In the genomic region with DNA sequence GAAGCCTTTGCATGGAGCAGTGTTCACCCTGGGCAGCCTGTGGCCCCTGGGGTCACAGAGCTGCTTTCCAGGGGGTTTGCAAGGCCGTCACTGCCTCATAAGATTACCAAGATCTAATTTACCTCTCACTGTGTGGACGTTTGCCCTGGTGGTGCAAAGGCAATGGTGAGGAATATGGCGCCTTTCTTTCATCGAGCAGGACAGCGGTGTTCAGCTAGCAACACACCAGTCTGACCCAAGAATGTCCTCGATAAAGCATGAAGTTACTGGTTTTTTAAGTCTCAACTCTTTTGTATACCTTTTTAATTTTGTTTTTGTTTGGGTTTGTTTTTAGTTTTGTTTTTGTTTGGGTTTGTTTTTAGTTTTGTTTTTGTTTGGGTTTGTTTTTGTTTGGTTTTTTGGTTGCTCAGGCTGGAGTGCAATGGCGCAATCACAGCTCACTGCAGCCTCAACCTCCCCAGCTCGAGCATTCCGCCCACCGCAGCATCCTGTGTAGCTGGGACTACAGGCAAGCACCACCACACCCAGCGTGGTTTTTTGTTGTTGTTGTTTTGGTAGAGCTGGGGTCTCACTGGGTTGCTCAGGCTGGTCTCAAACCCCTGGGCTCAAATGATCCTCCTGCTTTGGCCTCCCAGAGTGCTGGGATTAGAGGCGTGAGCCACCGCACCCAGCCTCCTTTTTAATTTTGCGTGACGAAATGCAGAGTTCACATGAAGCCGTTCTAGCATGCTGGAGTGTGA, we compare ENCODE assay signal across 1 cellular context.
TF ChIP-seq lines count a peak whose summit lies in the region.

No MANE protein-coding gene starts in this region.

TF ChIP-seq in WTC11, 78 proteins besides CTCF, POLR2A, EP300 and RAD21 (continued from another document):
- no peak for TF ChIP-seq ATF6 (CRISPR knock-in tag; IDR thresholded peaks at IDR 0.05)
- TF ChIP-seq IRF2 (CRISPR knock-in tag; IDR thresholded peaks at IDR 0.05; ENCODE audit: borderline replicate concordance, low read depth), result no peak
- TF ChIP-seq, protein P1, sequence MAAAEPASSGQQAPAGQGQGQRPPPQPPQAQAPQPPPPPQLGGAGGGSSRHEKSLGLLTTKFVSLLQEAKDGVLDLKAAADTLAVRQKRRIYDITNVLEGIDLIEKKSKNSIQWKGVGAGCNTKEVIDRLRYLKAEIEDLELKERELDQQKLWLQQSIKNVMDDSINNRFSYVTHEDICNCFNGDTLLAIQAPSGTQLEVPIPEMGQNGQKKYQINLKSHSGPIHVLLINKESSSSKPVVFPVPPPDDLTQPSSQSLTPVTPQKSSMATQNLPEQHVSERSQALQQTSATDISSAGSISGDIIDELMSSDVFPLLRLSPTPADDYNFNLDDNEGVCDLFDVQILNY (CRISPR knock-in tag; IDR thresholded peaks at IDR 0.05), result no peak
- TF ChIP-seq, protein P2, sequence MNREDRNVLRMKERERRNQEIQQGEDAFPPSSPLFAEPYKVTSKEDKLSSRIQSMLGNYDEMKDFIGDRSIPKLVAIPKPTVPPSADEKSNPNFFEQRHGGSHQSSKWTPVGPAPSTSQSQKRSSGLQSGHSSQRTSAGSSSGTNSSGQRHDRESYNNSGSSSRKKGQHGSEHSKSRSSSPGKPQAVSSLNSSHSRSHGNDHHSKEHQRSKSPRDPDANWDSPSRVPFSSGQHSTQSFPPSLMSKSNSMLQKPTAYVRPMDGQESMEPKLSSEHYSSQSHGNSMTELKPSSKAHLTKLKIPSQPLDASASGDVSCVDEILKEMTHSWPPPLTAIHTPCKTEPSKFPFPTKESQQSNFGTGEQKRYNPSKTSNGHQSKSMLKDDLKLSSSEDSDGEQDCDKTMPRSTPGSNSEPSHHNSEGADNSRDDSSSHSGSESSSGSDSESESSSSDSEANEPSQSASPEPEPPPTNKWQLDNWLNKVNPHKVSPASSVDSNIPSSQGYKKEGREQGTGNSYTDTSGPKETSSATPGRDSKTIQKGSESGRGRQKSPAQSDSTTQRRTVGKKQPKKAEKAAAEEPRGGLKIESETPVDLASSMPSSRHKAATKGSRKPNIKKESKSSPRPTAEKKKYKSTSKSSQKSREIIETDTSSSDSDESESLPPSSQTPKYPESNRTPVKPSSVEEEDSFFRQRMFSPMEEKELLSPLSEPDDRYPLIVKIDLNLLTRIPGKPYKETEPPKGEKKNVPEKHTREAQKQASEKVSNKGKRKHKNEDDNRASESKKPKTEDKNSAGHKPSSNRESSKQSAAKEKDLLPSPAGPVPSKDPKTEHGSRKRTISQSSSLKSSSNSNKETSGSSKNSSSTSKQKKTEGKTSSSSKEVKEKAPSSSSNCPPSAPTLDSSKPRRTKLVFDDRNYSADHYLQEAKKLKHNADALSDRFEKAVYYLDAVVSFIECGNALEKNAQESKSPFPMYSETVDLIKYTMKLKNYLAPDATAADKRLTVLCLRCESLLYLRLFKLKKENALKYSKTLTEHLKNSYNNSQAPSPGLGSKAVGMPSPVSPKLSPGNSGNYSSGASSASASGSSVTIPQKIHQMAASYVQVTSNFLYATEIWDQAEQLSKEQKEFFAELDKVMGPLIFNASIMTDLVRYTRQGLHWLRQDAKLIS (CRISPR knock-in tag; IDR thresholded peaks at IDR 0.05; ENCODE audit: borderline replicate concordance), result no peak
- TF ChIP-seq NFE2L1 (CRISPR knock-in tag; IDR thresholded peaks at IDR 0.05), result no peak
